ENCODE assay signal across 19 cellular contexts in the genomic region with DNA sequence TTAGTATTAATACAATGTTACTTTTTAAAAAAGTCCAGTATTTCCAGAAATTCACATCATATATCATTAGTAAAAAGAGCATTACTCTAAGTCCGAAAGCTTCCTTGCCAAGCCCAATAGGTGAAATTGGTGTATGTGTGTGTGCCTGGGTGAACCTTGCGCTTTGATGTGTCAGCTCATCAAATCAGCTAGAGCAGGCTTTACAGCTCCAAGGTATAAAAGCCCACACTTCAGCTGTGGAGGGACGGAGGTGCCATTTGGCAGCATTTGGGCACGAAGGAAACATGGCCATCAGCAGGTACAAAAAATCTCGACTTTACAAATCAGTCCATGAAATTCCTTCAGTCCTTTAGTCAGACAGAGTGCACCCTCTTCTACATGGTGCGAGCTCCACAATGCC.
DNase-seq lines count a peak whose midpoint lies in the region; ATAC-seq and TF ChIP-seq lines count a peak whose summit lies in the region.
"Had no signal": no experiment of that assay in that cellular context is flagged by ENCODE, and none has a peak within 500 bp of the region (broad histone marks: within the 10 kb centered on the region; RNA-seq: fewer than 3 reads in every experiment).

No MANE protein-coding gene starts in this region.

- H3K27ac Mint-ChIP-seq in activated T-helper 2 cell treated with anti-CD3 and anti-CD28 coated beads, Interferon-gamma antibody, Interleukin-2, Interleukin-4, amounts not matched to agents 10 μg/mL and 5 μg/mL and 100 μg/mL, durations not matched to agents 14 hours and 24 hours and 36 hours = peak overlapping the region; percentile 46
- H3K27ac Mint-ChIP-seq: activated B cell treated with CpG ODN at 0.5 μM for 24 hours, nephron progenitor cell had no signal

- H3K36me3 ChIP-seq in DND-41 (ENCODE audit: insufficient read depth, low read length) (no peaks in the 10 kb centered on the region), upper lobe of left lung (no peaks in the 10 kb centered on the region), right lobe of liver (no peaks in the 10 kb centered on the region), testis (ENCODE audit: low read depth, missing control alignments) (no peaks in the 10 kb centered on the region)
- H3K36me3 ChIP-seq: adrenal gland, gastroesophageal sphincter, HAP-1 had no signal

- H3K4me3 ChIP-seq in DND-41 (ENCODE audit: low read depth in 1 of 2, low read length in 2 of 2) (no peak overlapping the region), upper lobe of left lung (no peak overlapping the region), right lobe of liver (no peak overlapping the region), testis (no peak overlapping the region)
- H3K4me3 ChIP-seq: adrenal gland, gastroesophageal sphincter, HAP-1, lung, PC-9 had no signal

- no peaks in the 10 kb centered on the region for H3K9me3 ChIP-seq in DND-41 (ENCODE audit: insufficient read depth, low read length, severe bottlenecking)
- no peaks in the 10 kb centered on the region for H3K9me3 ChIP-seq in upper lobe of left lung
- H3K9me3 ChIP-seq in right lobe of liver = no peaks in the 10 kb centered on the region
- H3K9me3 ChIP-seq in testis = no peaks in the 10 kb centered on the region
- H3K9me3 ChIP-seq: adrenal gland, gastroesophageal sphincter, HAP-1 had no signal

- no peaks in the 10 kb centered on the region for H4K20me1 ChIP-seq in DND-41 (ENCODE audit: insufficient read depth, low read length)

- 0 out of 2 replicates have a peak, but pooled peaks cover 2% of the 10 kb centered on the region for H3K79me2 ChIP-seq in DND-41 (ENCODE audit: insufficient read depth, low read length)

- TF ChIP-seq CTCF in DND-41 (IDR thresholded peaks at IDR 0.05; ENCODE audit: borderline replicate concordance, extremely low read depth, low read length, poor library complexity, severe bottlenecking) (no peak), upper lobe of left lung (IDR thresholded peaks at IDR 0.05) (no peak), right lobe of liver (IDR thresholded peaks at IDR 0.05) (no peak), testis (IDR thresholded peaks at IDR 0.05) (no peak)

- peak overlapping the region; percentile 27; the same call in 1 of the 2 replicates for H2AFZ ChIP-seq in DND-41 (ENCODE audit: low read depth, low read length)
- H2AFZ ChIP-seq: PC-9 had no signal

- no peak overlapping the region for H3K4me3 Mint-ChIP-seq in activated T-helper 2 cell treated with anti-CD3 and anti-CD28 coated beads, Interferon-gamma antibody, Interleukin-2, Interleukin-4, amounts not matched to agents 10 μg/mL and 5 μg/mL and 100 μg/mL, durations not matched to agents 14 hours and 24 hours and 36 hours (ENCODE audit: low read depth)
- H3K4me3 Mint-ChIP-seq: activated B cell treated with CpG ODN at 0.5 μM for 24 hours, nephron progenitor cell had no signal

- 93 to 97% methylated on average over 6 of the region's 6 CpGs for WGBS in upper lobe of left lung, 2 donors
- 89% methylated on average over 6 of the region's 6 CpGs for WGBS in right lobe of liver (ENCODE audit: insufficient coverage, low coverage, low lambda C conversion rate, missing lambda C conversion rate)
- WGBS in testis, 2 donors = 80 to 91% methylated on average over 6 of the region's 6 CpGs

- 0 out of 2 replicates have a peak overlapping the region, but pooled peaks have one; percentile 2 for H3K9ac ChIP-seq in DND-41 (ENCODE audit: low read depth, low read length)
- H3K9ac ChIP-seq: KMS-11 had no signal

- no peak for TF ChIP-seq POLR2A in upper lobe of left lung (IDR thresholded peaks at IDR 0.05)
- no peak for TF ChIP-seq POLR2A in right lobe of liver (IDR thresholded peaks at IDR 0.05)
- TF ChIP-seq POLR2A in testis (IDR thresholded peaks at IDR 0.05) = no peak

- peaks cover 63% of the 10 kb centered on the region for H3K4me1 Mint-ChIP-seq in activated T-helper 2 cell treated with anti-CD3 and anti-CD28 coated beads, Interferon-gamma antibody, Interleukin-2, Interleukin-4, amounts not matched to agents 10 μg/mL and 5 μg/mL and 100 μg/mL, durations not matched to agents 14 hours and 24 hours and 36 hours (ENCODE audit: low read depth)
- H3K4me1 Mint-ChIP-seq: activated B cell treated with CpG ODN at 0.5 μM for 24 hours had no signal

- ATAC-seq in DND-41 (ENCODE audit: insufficient read depth, low read depth) = no peak; the same call in 2 of the 3 replicates
- no peak for ATAC-seq in upper lobe of left lung (ENCODE audit: low FRiP score in 2 of 2)
- ATAC-seq in right lobe of liver = no peak
- no peak for ATAC-seq in GM21447 (IDR thresholded peaks at IDR 0.05; ENCODE audit: unreplicated experiment)
- ATAC-seq: gastroesophageal sphincter had no signal

- H3K4me2 ChIP-seq in DND-41 (ENCODE audit: insufficient read depth, low read length) = no peak overlapping the region; the same call in 1 of the 2 replicates
- H3K4me2 ChIP-seq: KMS-11, PC-9 had no signal

- H3K9me3 Mint-ChIP-seq in activated T-helper 2 cell treated with anti-CD3 and anti-CD28 coated beads, Interferon-gamma antibody, Interleukin-2, Interleukin-4, amounts not matched to agents 10 μg/mL and 5 μg/mL and 100 μg/mL, durations not matched to agents 14 hours and 24 hours and 36 hours = peaks cover 4% of the 10 kb centered on the region
- H3K9me3 Mint-ChIP-seq: activated B cell treated with CpG ODN at 0.5 μM for 24 hours, nephron progenitor cell had no signal

- no peaks in the 10 kb centered on the region for H3K36me3 Mint-ChIP-seq in activated T-helper 2 cell treated with anti-CD3 and anti-CD28 coated beads, Interferon-gamma antibody, Interleukin-2, Interleukin-4, amounts not matched to agents 10 μg/mL and 5 μg/mL and 100 μg/mL, durations not matched to agents 14 hours and 24 hours and 36 hours (ENCODE audit: low read depth)

- H3K4me1 ChIP-seq in DND-41 (ENCODE audit: insufficient read depth, low read length) (peaks cover 60% of the 10 kb centered on the region), upper lobe of left lung (peaks cover 0 to 10% (median 2%) of the 10 kb centered on the region in 4 donors), right lobe of liver (no peaks in the 10 kb centered on the region), testis (no peaks in the 10 kb centered on the region)
- H3K4me1 ChIP-seq: adrenal gland, HAP-1 had no signal

- intact Hi-C loops in activated T-helper 2 cell treated with anti-CD3 and anti-CD28 coated beads, Interferon-gamma antibody, Interleukin-2, Interleukin-4, amounts not matched to agents 10 μg/mL and 5 μg/mL and 100 μg/mL, durations not matched to agents 14 hours and 24 hours and 36 hours (cut with micrococcal nuclease) = loop anchor here (5.0 to 10.0 kb wide), 2 partner anchors 465 to 653 kb away; a partner anchor contains a TSS
- intact Hi-C loops in right lobe of liver (cut with DNase I) = no loop called here
- intact Hi-C loops in testis (cut with DNase I; ENCODE audit: low total_unique reads) = no loop called here

- H3K27me3 Mint-ChIP-seq in activated T-helper 2 cell treated with anti-CD3 and anti-CD28 coated beads, Interferon-gamma antibody, Interleukin-2, Interleukin-4, amounts not matched to agents 10 μg/mL and 5 μg/mL and 100 μg/mL, durations not matched to agents 14 hours and 24 hours and 36 hours (ENCODE audit: low read depth) = no peaks in the 10 kb centered on the region
- H3K27me3 Mint-ChIP-seq: activated B cell treated with CpG ODN at 0.5 μM for 24 hours had no signal

- peak overlapping the region; percentile 65 for H3K27ac ChIP-seq in DND-41 (ENCODE audit: low read length)
- peak overlapping the region in 2 of 4 donors; percentile 44 to 54 for H3K27ac ChIP-seq in upper lobe of left lung
- peak overlapping the region in 1 of 3 donors; percentile 1 for H3K27ac ChIP-seq in right lobe of liver
- H3K27ac ChIP-seq in testis = no peak overlapping the region
- H3K27ac ChIP-seq: adrenal gland, gastroesophageal sphincter, KMS-11, PC-9 had no signal

- no peak for TF ChIP-seq EP300 in upper lobe of left lung (IDR thresholded peaks at IDR 0.05)

- DNase-seq in DND-41 = peak; percentile 27
- peak; percentile 53 to 60 for DNase-seq in activated CD4-positive, alpha-beta T cell treated with anti-CD3 and anti-CD28 coated beads for 4 hours
- no peak for DNase-seq in activated T-helper 2 cell treated with anti-CD3 and anti-CD28 coated beads, Interferon-gamma antibody, Interleukin-2, Interleukin-4, amounts not matched to agents 10 μg/mL and 5 μg/mL and 100 μg/mL, durations not matched to agents 14 hours and 24 hours and 36 hours (ENCODE audit: low spot score)
- peak; percentile 55 for DNase-seq in stimulated activated CD4-positive, alpha-beta T cell treated with anti-CD3 and anti-CD28 coated beads, Interleukin-1b, Interleukin-23, amount 100 ng/mL, for 48 hours
- DNase-seq in upper lobe of left lung = no peak
- no peak for DNase-seq in right lobe of liver
- DNase-seq in testis = no peak
- DNase-seq: activated B cell treated with CpG ODN at 0.5 μM for 24 hours, adrenal gland, DMS53, NCI-H1417 treated with DMSO at 0.1 percent for 48 hours, NCI-H345, nephron progenitor cell, PC-9 had no signal

- H3K27me3 ChIP-seq in DND-41 (ENCODE audit: insufficient read depth, low read length, poor library complexity) (no peaks in the 10 kb centered on the region), upper lobe of left lung (no peaks in the 10 kb centered on the region), right lobe of liver (no peaks in the 10 kb centered on the region), testis (no peaks in the 10 kb centered on the region)
- H3K27me3 ChIP-seq: adrenal gland, gastroesophageal sphincter had no signal

Comparison
In these comparisons a context has a peak if more than half of its experiments do, and no peak if none do; other contexts are left out.
1. DNase-seq: peak in DND-41 (single experiment), activated CD4-positive, alpha-beta T cell treated with anti-CD3 and anti-CD28 coated beads for 4 hours (2 of 2) and stimulated activated CD4-positive, alpha-beta T cell treated with anti-CD3 and anti-CD28 coated beads, Interleukin-1b, Interleukin-23, amount 100 ng/mL, for 48 hours (single experiment); none in activated T-helper 2 cell treated with anti-CD3 and anti-CD28 coated beads, Interferon-gamma antibody, Interleukin-2, Interleukin-4, amounts not matched to agents 10 μg/mL and 5 μg/mL and 100 μg/mL, durations not matched to agents 14 hours and 24 hours and 36 hours (single experiment), upper lobe of left lung (0 of 2), right lobe of liver (0 of 3) and testis (single experiment).